ENCODE assay signal across 29 cellular contexts in genomic region chr2:3613524-3613905, GRCh38. TPM values are rescaled to one million over a fixed set of nuclear protein-coding genes. Genes with fewer than 3 reads are reported as not detected.
"Had no signal": no experiment of that assay in that cellular context is flagged by ENCODE, and none has a peak within 500 bp of the region (broad histone marks: within the 10 kb centered on the region; RNA-seq: fewer than 3 reads in every experiment).

No MANE protein-coding gene starts in this region.

- H3K4me3 ChIP-seq: esophagus muscularis mucosa, heart left ventricle, ovary, right lobe of liver, suprapubic skin, tibial artery had no signal

- H3K9me3 ChIP-seq: ovary, right lobe of liver, suprapubic skin had no signal

- H3K27me3 Mint-ChIP-seq: activated CD4-positive, alpha-beta T cell treated with anti-CD3 and anti-CD28 coated beads, Interleukin-2, amount 10 ng/mL, durations not matched to agents 7 days and 5 days; activated naive CD4-positive, alpha-beta T cell treated with anti-CD3 and anti-CD28 coated beads, Interleukin-2, amount 50 U/mL, for 24 hours; activated naive CD8-positive, alpha-beta T cell treated with anti-CD3 and anti-CD28 coated beads, Interleukin-2, amount 50 U/mL, for 24 hours had no signal

- H3K36me3 Mint-ChIP-seq: memory B cell; natural killer cell treated with Interleukin-12 subunit alpha and Interleukin-12 subunit beta and Interleukin-15 and Interleukin-18, amount 100 ng/mL, for 72 hours had no signal

- ATAC-seq: activated naive CD8-positive, alpha-beta T cell treated with anti-CD3 and anti-CD28 coated beads, Interleukin-2, amount 50 U/mL, for 24 hours; foreskin keratinocyte; natural killer cell treated with Interleukin-12 subunit alpha and Interleukin-12 subunit beta and Interleukin-15 and Interleukin-18, amount 100 ng/mL, for 72 hours; SK-N-SH treated with all-trans-retinoic acid at 6 μM for 48 hours; stimulated activated memory B cell treated with anti-CD40 and anti-IgM and Interleukin-4, amounts not matched to agents 10 μg/mL and 1 μg/mL and 100 μg/mL, for 72 hours; T-helper 17 cell had no signal

- H3K27ac Mint-ChIP-seq: activated CD4-positive, alpha-beta T cell treated with anti-CD3 and anti-CD28 coated beads, Interleukin-2, amount 10 ng/mL, durations not matched to agents 7 days and 5 days; activated naive CD4-positive, alpha-beta T cell treated with anti-CD3 and anti-CD28 coated beads, Interleukin-2, amount 50 U/mL, for 24 hours; activated naive CD8-positive, alpha-beta T cell treated with anti-CD3 and anti-CD28 coated beads, Interleukin-2, amount 50 U/mL, for 24 hours; immature natural killer cell; memory B cell; natural killer cell treated with Interleukin-12 subunit alpha and Interleukin-12 subunit beta and Interleukin-15 and Interleukin-18, amount 100 ng/mL, for 72 hours; progenitor cell of endocrine pancreas; stimulated activated memory B cell treated with anti-CD40 and anti-IgM and Interleukin-4, amounts not matched to agents 10 μg/mL and 1 μg/mL and 100 μg/mL, for 72 hours; T-helper 17 cell had no signal

- H3K4me1 Mint-ChIP-seq: activated naive CD8-positive, alpha-beta T cell treated with anti-CD3 and anti-CD28 coated beads, Interleukin-2, amount 50 U/mL, for 24 hours; immature natural killer cell; T-helper 17 cell had no signal

- H3K36me3 ChIP-seq: esophagus muscularis mucosa, heart left ventricle, ovary, right lobe of liver, suprapubic skin, tibial artery had no signal

- H3K9me3 Mint-ChIP-seq: activated naive CD4-positive, alpha-beta T cell treated with anti-CD3 and anti-CD28 coated beads, Interleukin-2, amount 50 U/mL, for 24 hours; memory B cell; natural killer cell treated with Interleukin-12 subunit alpha and Interleukin-12 subunit beta and Interleukin-15 and Interleukin-18, amount 100 ng/mL, for 72 hours had no signal

- H3K27me3 ChIP-seq: esophagus muscularis mucosa, foreskin keratinocyte, heart left ventricle, ovary, right lobe of liver, suprapubic skin had no signal

- H3K4me3 Mint-ChIP-seq: activated CD4-positive, alpha-beta T cell treated with anti-CD3 and anti-CD28 coated beads, Interleukin-2, amount 10 ng/mL, durations not matched to agents 7 days and 5 days; activated naive CD4-positive, alpha-beta T cell treated with anti-CD3 and anti-CD28 coated beads, Interleukin-2, amount 50 U/mL, for 24 hours; activated naive CD8-positive, alpha-beta T cell treated with anti-CD3 and anti-CD28 coated beads, Interleukin-2, amount 50 U/mL, for 24 hours; memory B cell; natural killer cell treated with Interleukin-12 subunit alpha and Interleukin-12 subunit beta and Interleukin-15 and Interleukin-18, amount 100 ng/mL, for 72 hours; stimulated activated memory B cell treated with anti-CD40 and anti-IgM and Interleukin-4, amounts not matched to agents 10 μg/mL and 1 μg/mL and 100 μg/mL, for 72 hours; T-helper 17 cell had no signal

- H3K4me1 ChIP-seq: esophagus muscularis mucosa, heart left ventricle, right lobe of liver, suprapubic skin, tibial artery had no signal

- DNase-seq: activated CD4-positive, alpha-beta T cell treated with anti-CD3 and anti-CD28 coated beads, Interleukin-2, amount 10 ng/mL, durations not matched to agents 7 days and 5 days; activated CD4-positive, CD25-positive, alpha-beta regulatory T cell treated with anti-CD3 and anti-CD28 coated beads, Interleukin-2, amount 50 U/mL, for 72 hours; activated naive CD8-positive, alpha-beta T cell treated with anti-CD3 and anti-CD28 coated beads, Interleukin-2, amount 50 U/mL, for 24 hours; amygdala; central memory CD4-positive, alpha-beta T cell; dermis blood vessel endothelial cell; effector CD4-positive, alpha-beta T cell; foreskin keratinocyte; heart left ventricle; hypothalamus; immature natural killer cell; small intestine; stimulated activated CD4-positive, alpha-beta T cell treated with anti-CD3 and anti-CD28 coated beads, Interleukin-1b, Interleukin-23, amount 100 ng/mL, for 48 hours; stimulated activated CD4-positive, alpha-beta T cell treated with anti-CD3 and anti-CD28 coated beads, Interleukin-4, amount 100 ng/mL, for 4 hours; T-helper 17 cell; T1000 had no signal

- H3K27ac ChIP-seq: esophagus muscularis mucosa, foreskin keratinocyte, heart left ventricle, ovary, right lobe of liver, suprapubic skin, tibial artery had no signal

RNA-seq across cellular contexts. Expression of gene COLEC11, which starts 18.6 kb away (rescaled TPM):
- total RNA-seq: foreskin keratinocyte, progenitor cell of endocrine pancreas, renal cortical epithelial cell, T-helper 17 cell had no signal
- polyA plus RNA-seq: foreskin keratinocyte, immature natural killer cell had no signal

RNA-seq across cellular contexts. Expression of gene ALLC, which starts 44.5 kb away (rescaled TPM):
- total RNA-seq: activated CD4-positive, alpha-beta T cell treated with anti-CD3 and anti-CD28 coated beads, Interleukin-2, amount 10 ng/mL, durations not matched to agents 7 days and 5 days; dermis blood vessel endothelial cell; esophagus muscularis mucosa; foreskin keratinocyte; heart left ventricle; kidney; natural killer cell treated with Interleukin-12 subunit alpha and Interleukin-12 subunit beta and Interleukin-15 and Interleukin-18, amount 100 ng/mL, for 72 hours; progenitor cell of endocrine pancreas; renal cortical epithelial cell; suprapubic skin; T-helper 17 cell had no signal
- polyA plus RNA-seq: foreskin keratinocyte, heart left ventricle, immature natural killer cell had no signal
